Comparison of ENCODE assay signal across 9 cellular contexts in genomic region chr2:46073540-46074018, GRCh38.
DNase-seq lines count a peak whose midpoint lies in the region; ATAC-seq and TF ChIP-seq lines count a peak whose summit lies in the region.
"Had no signal": no experiment of that assay in that cellular context is flagged by ENCODE, and none has a peak within 500 bp of the region (broad histone marks: within the 10 kb centered on the region; RNA-seq: fewer than 3 reads in every experiment).

No MANE protein-coding gene starts in this region.

- in situ Hi-C loops in G401 (cut with HindIII; ENCODE audit: low sequenced_read_pairs): no loop called here

- TF ChIP-seq POLR2A in right lobe of liver (IDR thresholded peaks at IDR 0.05): no peak

- H3K27me3 ChIP-seq in AG04450 (ENCODE audit: control insufficient read depth, insufficient read depth, low read length): no peaks in the 10 kb centered on the region
- H3K27me3 ChIP-seq in HUES64 (ENCODE audit: insufficient read depth, low read length): no peaks in the 10 kb centered on the region
- H3K27me3 ChIP-seq in right lobe of liver: no peaks in the 10 kb centered on the region

- H3K4me1 ChIP-seq in HUES64 (ENCODE audit: insufficient read depth, low read length): peaks cover 16% of the 10 kb centered on the region
- H3K4me1 ChIP-seq in right lobe of liver: no peaks in the 10 kb centered on the region

- H3K27ac ChIP-seq in AG04450 (ENCODE audit: low read depth, low read length): peak overlapping the region; percentile 93
- no peak overlapping the region for H3K27ac ChIP-seq in HUES64 (ENCODE audit: low read depth, low read length)
- H3K27ac ChIP-seq in right lobe of liver: peak overlapping the region in 1 of 3 donors; percentile 27
- peak overlapping the region in 1 of 2 donors; percentile 14 for H3K27ac ChIP-seq in coronary artery

- ATAC-seq in right lobe of liver: peak; percentile 59 to 85 (median 60)

- H3K27ac Mint-ChIP-seq in chondrocyte (ENCODE audit: unreplicated experiment): peak overlapping the region; percentile 99

- H3K9ac ChIP-seq in HUES64 (ENCODE audit: low read depth, low read length): peak overlapping the region; percentile 44; the same call in 1 of the 2 replicates

- POLR2A ChIA-PET in AG04450 (lab: Yijun Ruan, JAX): interaction anchor here (0.6 to 1.5 kb wide), 5 partner anchors 11 to 909 kb away, joined by 3 to 5 read pairs (median 4); partner anchors contain the start of gene EPAS1

- H3K4me1 Mint-ChIP-seq in chondrocyte (ENCODE audit: low read depth): peaks cover 36% of the 10 kb centered on the region

- CTCF ChIA-PET in AG04450 (lab: Charles Lee): interaction anchor here (1.4 kb wide), 1 partner anchor 11 kb away, joined by 8 read pairs; no protein-coding TSS in a partner anchor

- no peaks in the 10 kb centered on the region for H3K36me3 ChIP-seq in HUES64 (ENCODE audit: insufficient read depth, low read length)
- H3K36me3 ChIP-seq in right lobe of liver: no peaks in the 10 kb centered on the region

- H3K4me3 ChIP-seq in AG04450 (ENCODE audit: low read depth, low read length): peak overlapping the region; percentile 52
- no peak overlapping the region for H3K4me3 ChIP-seq in HUES64 (ENCODE audit: low read length)
- no peak overlapping the region for H3K4me3 ChIP-seq in right lobe of liver
- no peak overlapping the region for H3K4me3 ChIP-seq in coronary artery

- H3K27me3 Mint-ChIP-seq in chondrocyte (ENCODE audit: low read depth): no peaks in the 10 kb centered on the region
- H3K27me3 Mint-ChIP-seq: activated CD4-positive, alpha-beta memory T cell treated with anti-CD3 and anti-CD28 coated beads for 36 hours had no signal

- peak; percentile 82 for DNase-seq in AG04450 (ENCODE audit: low read depth, low spot score)
- no peak for DNase-seq in chondrocyte (ENCODE audit: low spot score)
- no peak for DNase-seq in right lobe of liver
- DNase-seq in coronary artery (ENCODE audit: low spot score): no peak
- DNase-seq in G401 (ENCODE audit: low spot score): no peak
- DNase-seq in GM19238 (ENCODE audit: insufficient read length, low spot score): no peak
- DNase-seq in NCI-H526 treated with DMSO at 0.1 percent for 48 hours (lab: John Stamatoyannopoulos, UW): no peak
- DNase-seq: activated CD4-positive, alpha-beta memory T cell treated with anti-CD3 and anti-CD28 coated beads for 36 hours had no signal

- H3K9me3 Mint-ChIP-seq in chondrocyte (ENCODE audit: low read depth): no peaks in the 10 kb centered on the region
- H3K9me3 Mint-ChIP-seq: activated CD4-positive, alpha-beta memory T cell treated with anti-CD3 and anti-CD28 coated beads for 36 hours had no signal

- peak overlapping the region; percentile 60 for H3K4me3 Mint-ChIP-seq in chondrocyte (ENCODE audit: unreplicated experiment)
- H3K4me3 Mint-ChIP-seq: activated CD4-positive, alpha-beta memory T cell treated with anti-CD3 and anti-CD28 coated beads for 36 hours had no signal

- intact Hi-C loops in right lobe of liver (cut with DNase I): no loop called here

- WGBS in HUES64: 78% methylated on average over 9 of the region's 9 CpGs
- 57% methylated on average over 5 of the region's 9 CpGs for WGBS in right lobe of liver (ENCODE audit: insufficient coverage, low coverage, low lambda C conversion rate, missing lambda C conversion rate)

- TF ChIP-seq CTCF in AG04450 (IDR thresholded peaks at IDR 0.05; ENCODE audit: low read depth, low read length) (no peak), chondrocyte (IDR thresholded peaks at IDR 0.05) (no peak), right lobe of liver (IDR thresholded peaks at IDR 0.05) (no peak), coronary artery (IDR thresholded peaks at IDR 0.05) (no peak)

- no peaks in the 10 kb centered on the region; the same call in 1 of the 2 replicates for H3K9me3 ChIP-seq in AG04450 (ENCODE audit: control insufficient read depth, insufficient read depth, low read length)
- H3K9me3 ChIP-seq in HUES64 (ENCODE audit: insufficient read depth, low read depth, low read length): no peaks in the 10 kb centered on the region
- H3K9me3 ChIP-seq in right lobe of liver: no peaks in the 10 kb centered on the region

- H3K36me3 Mint-ChIP-seq in chondrocyte (ENCODE audit: low read depth): no peaks in the 10 kb centered on the region
- H3K36me3 Mint-ChIP-seq: activated CD4-positive, alpha-beta memory T cell treated with anti-CD3 and anti-CD28 coated beads for 36 hours had no signal
